Comparison of ENCODE assay signal across 17 cellular contexts in the genomic region with DNA sequence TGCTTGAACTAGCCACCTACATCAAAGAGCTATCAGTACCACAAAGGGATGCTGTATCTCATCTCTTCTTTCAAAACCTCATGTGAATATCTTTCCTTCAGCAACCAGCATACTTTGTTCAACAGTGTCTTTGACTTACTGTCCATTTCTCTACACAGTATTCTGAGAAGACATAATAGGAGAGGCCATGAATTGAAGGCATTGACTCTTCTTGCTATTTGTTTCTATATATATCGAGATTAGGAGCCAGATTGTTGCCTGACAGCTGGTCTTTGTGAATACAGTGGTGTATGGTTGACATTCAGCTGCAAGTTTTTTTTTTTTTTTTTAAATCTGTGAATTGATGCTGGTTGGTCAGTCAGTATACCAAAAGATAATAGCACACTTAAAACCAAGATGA.
"Had no signal": no experiment of that assay in that cellular context is flagged by ENCODE, and none has a peak within 500 bp of the region (broad histone marks: within the 10 kb centered on the region; RNA-seq: fewer than 3 reads in every experiment).

No MANE protein-coding gene starts in this region.

- H3K27ac Mint-ChIP-seq: activated B cell treated with CpG ODN at 0.5 μM for 24 hours; activated CD4-positive, alpha-beta T cell treated with anti-CD3 and anti-CD28 coated beads, Interleukin-2, amount 10 ng/mL, durations not matched to agents 24 days and 14 days; neural progenitor cell; stimulated activated effector memory CD8-positive, alpha-beta T cell treated with anti-CD3 and anti-CD28 coated beads, Interleukin-12 subunit alpha, Interleukin-12 subunit beta, amount 100 ng/mL, for 72 hours had no signal

- H3K4me3 ChIP-seq: adrenal gland, coronary artery, left lung, neural progenitor cell, pancreas, tibial artery, uterus had no signal

- H3K27me3 Mint-ChIP-seq: activated B cell treated with CpG ODN at 0.5 μM for 24 hours; activated CD4-positive, alpha-beta T cell treated with anti-CD3 and anti-CD28 coated beads, Interleukin-2, amount 10 ng/mL, durations not matched to agents 24 days and 14 days had no signal

- H3K27me3 ChIP-seq: adrenal gland, left lung, neural progenitor cell, pancreas, tibial artery, uterus had no signal

- H3K9ac ChIP-seq: neural progenitor cell had no signal

- H3K36me3 Mint-ChIP-seq: neural progenitor cell; stimulated activated effector memory CD8-positive, alpha-beta T cell treated with anti-CD3 and anti-CD28 coated beads, Interleukin-12 subunit alpha, Interleukin-12 subunit beta, amount 100 ng/mL, for 72 hours had no signal

- H3K36me3 ChIP-seq: adrenal gland, left lung, neural progenitor cell, pancreas, tibial artery, uterus had no signal

- H3K4me1 Mint-ChIP-seq: activated B cell treated with CpG ODN at 0.5 μM for 24 hours; stimulated activated effector memory CD8-positive, alpha-beta T cell treated with anti-CD3 and anti-CD28 coated beads, Interleukin-12 subunit alpha, Interleukin-12 subunit beta, amount 100 ng/mL, for 72 hours had no signal

- H3K4me2 ChIP-seq: neural progenitor cell had no signal

- H3K4me3 Mint-ChIP-seq: activated B cell treated with CpG ODN at 0.5 μM for 24 hours; activated CD4-positive, alpha-beta T cell treated with anti-CD3 and anti-CD28 coated beads, Interleukin-2, amount 10 ng/mL, durations not matched to agents 24 days and 14 days; neural progenitor cell; stimulated activated effector memory CD8-positive, alpha-beta T cell treated with anti-CD3 and anti-CD28 coated beads, Interleukin-12 subunit alpha, Interleukin-12 subunit beta, amount 100 ng/mL, for 72 hours had no signal

- H3K4me1 ChIP-seq: pancreas, uterus had no signal

- H3K27ac ChIP-seq: neural progenitor cell, pancreas, tibial artery, uterus had no signal

- H3K9me3 ChIP-seq: adrenal gland, left lung, pancreas, tibial artery, uterus had no signal

- DNase-seq: activated B cell treated with CpG ODN at 0.5 μM for 24 hours; activated CD4-positive, alpha-beta T cell treated with anti-CD3 and anti-CD28 coated beads, Interleukin-2, amount 10 ng/mL, durations not matched to agents 24 days and 14 days; activated naive CD4-positive, alpha-beta T cell treated with Interleukin-2 at 50 U/mL for 16 hours; caudate nucleus; effector memory CD4-positive, alpha-beta T cell; erythroblast; left lung; retina; small intestine; T-helper 2 cell had no signal
